ENCODE assay signal across 8 cellular contexts in the genomic region with DNA sequence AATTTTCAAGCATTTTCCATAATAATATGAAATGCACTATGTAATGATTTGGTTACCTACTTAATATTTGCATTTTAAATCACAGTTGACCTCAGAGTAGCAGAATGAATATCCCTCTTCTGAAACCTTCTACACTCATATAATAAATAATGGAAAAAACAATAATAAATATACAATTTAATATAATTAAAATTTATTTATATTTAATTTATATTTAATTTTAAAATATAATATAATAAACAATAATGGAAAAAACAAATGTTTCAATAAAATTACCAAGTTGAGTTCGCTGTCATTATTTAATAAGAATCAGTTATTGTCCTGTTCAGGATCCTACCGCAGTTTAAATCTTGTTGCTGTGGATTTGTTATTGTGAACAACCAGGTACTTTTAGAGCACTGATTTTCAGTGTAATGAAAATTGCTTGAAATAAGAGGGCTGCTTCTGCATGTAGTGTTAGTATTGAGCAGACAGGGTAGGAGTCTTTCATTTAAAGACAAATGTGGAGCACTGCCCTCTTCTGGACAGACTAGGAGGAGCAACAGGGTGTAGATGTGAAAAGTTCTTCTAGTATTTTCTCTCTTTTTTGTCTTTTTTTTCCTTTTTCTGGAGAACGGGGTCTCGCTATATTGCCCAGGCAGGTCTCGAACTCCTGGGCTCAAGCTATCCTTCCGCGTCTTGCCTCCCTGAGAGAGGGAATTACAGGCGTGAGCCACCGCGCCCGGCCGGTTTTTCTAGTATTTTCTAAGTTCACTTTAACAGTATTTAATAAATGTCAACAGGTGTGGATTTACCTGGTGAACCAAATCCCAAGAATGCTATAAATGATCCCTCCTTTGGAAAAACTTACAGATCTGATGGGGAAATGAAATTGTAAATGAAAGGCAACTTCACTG. TPM values are rescaled to one million over a fixed set of nuclear protein-coding genes. Genes with fewer than 3 reads are reported as not detected.
DNase-seq lines count a peak whose midpoint lies in the region; ATAC-seq and FAIRE-seq lines count a peak whose summit lies in the region.

No MANE protein-coding gene starts in this region.

- DNase-seq in AG08395 (ENCODE audit: low spot score) = peak; percentile 68
- DNase-seq in GM18507 (ENCODE audit: extremely low spot score, insufficient read length, low read depth) = peak; percentile 26
- DNase-seq in NCI-H345 treated with DMSO at 0.1 percent for 48 hours (lab: John Stamatoyannopoulos, UW; ENCODE audit: unreplicated experiment) = peak; percentile 50
- peak; percentile 19 for DNase-seq in activated CD4-positive, alpha-beta T cell treated with anti-CD3 and anti-CD28 coated beads for 1 hour
- DNase-seq in dermis blood vessel endothelial cell = peak; percentile 85
- peak; percentile 77 for DNase-seq in medulla oblongata (ENCODE audit: extremely low spot score)
- peak; percentile 10 to 17 for DNase-seq in stimulated activated CD8-positive, alpha-beta memory T cell treated with anti-CD3 and anti-CD28 coated beads, Interleukin-7, amount 100 ng/mL, for 4 hours (ENCODE audit: low read depth in 2 of 2)

- FAIRE-seq in GM18507 (lab: Jason Lieb, UNC) = peak; percentile 87

- ATAC-seq in HG02973 (IDR thresholded peaks at IDR 0.05; ENCODE audit: unreplicated experiment) = peak; percentile 74

RNA-seq across cellular contexts. Expression of gene TRAPPC3L, which starts 13.6 kb away (rescaled TPM):
- 0.17 TPM in 1 of 2 replicates, not detected in the other for total RNA-seq in dermis blood vessel endothelial cell

RNA-seq across cellular contexts. Expression of gene CALHM5, which starts 20.5 kb away (rescaled TPM):
- total RNA-seq in dermis blood vessel endothelial cell = 2.5 and 3.4 TPM in 2 replicates

RNA-seq across cellular contexts. Expression of gene CALHM4, which starts 21.6 kb away (rescaled TPM):
- not detected in 2 replicates for total RNA-seq in dermis blood vessel endothelial cell

RNA-seq across cellular contexts. Expression of gene RWDD1, which starts 39.4 kb away (rescaled TPM):
- 24.7 and 27.7 TPM in 2 replicates for total RNA-seq in dermis blood vessel endothelial cell

Comparison
In these comparisons a context has a peak if more than half of its experiments do, and no peak if none do; other contexts are left out.
1. Peak in every context shown above with its lines: DNase-seq and ATAC-seq.
2. DNase-seq: peak in every context shown above with its lines; median percentile 85 in dermis blood vessel endothelial cell; 77 in medulla oblongata; 68 in AG08395; 50 in NCI-H345 treated with DMSO at 0.1 percent for 48 hours; 26 in GM18507; 19 in activated CD4-positive, alpha-beta T cell treated with anti-CD3 and anti-CD28 coated beads for 1 hour; 14 in stimulated activated CD8-positive, alpha-beta memory T cell treated with anti-CD3 and anti-CD28 coated beads, Interleukin-7, amount 100 ng/mL, for 4 hours.